Comparison of ENCODE assay signal across 17 cellular contexts in the genomic region with DNA sequence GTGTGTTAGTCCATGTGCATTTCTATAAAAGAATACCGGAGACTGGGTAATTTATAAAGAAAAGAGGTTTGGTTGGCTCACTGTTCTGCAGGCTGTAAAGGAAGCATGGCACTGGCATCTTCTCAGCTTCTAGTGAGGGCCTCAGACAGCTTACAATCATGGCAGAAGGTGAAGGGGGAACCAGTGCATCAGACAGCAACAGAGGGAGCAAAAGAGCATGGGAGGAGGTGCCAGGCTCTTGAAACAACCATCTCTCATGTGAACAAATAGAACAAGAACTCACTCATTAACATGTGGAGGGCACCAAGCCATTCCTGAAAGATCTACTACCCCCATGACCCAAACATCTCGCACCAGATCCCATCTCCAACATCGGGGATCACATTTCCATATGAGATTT.
DNase-seq lines count a peak whose midpoint lies in the region; ATAC-seq and TF ChIP-seq lines count a peak whose summit lies in the region.
"Had no signal": no experiment of that assay in that cellular context is flagged by ENCODE, and none has a peak within 500 bp of the region (broad histone marks: within the 10 kb centered on the region; RNA-seq: fewer than 3 reads in every experiment).

No MANE protein-coding gene starts in this region.

- DNase-seq in Karpas-422 (peak; percentile 48), WTC11 (ENCODE audit: low spot score) (no peak), foreskin keratinocyte (no peak), HFFc6 (no peak)
- DNase-seq in stimulated activated naive CD8-positive, alpha-beta T cell treated with anti-CD3 and anti-CD28 coated beads, Interleukin-15, amount 100 ng/mL, for 72 hours: no peak
- DNase-seq in activated naive CD4-positive, alpha-beta T cell treated with anti-CD3 and anti-CD28 coated beads, Interleukin-2, amount 50 U/mL, for 72 hours (ENCODE audit: low spot score in 2 of 2): no peak
- DNase-seq: CD8-positive, alpha-beta T cell; DMS79; NCI-H187; NCI-H226; NCI-H526; SW 1271 had no signal

- no peak overlapping the region for H3K9ac ChIP-seq in Karpas-422 (ENCODE audit: low read length)
- H3K9ac ChIP-seq: BLaER1 had no signal

- no peaks in the 10 kb centered on the region for H3K9me3 ChIP-seq in Karpas-422 (ENCODE audit: low read length)
- H3K9me3 ChIP-seq: A549, BLaER1, HAP-1 had no signal

- no peaks in the 10 kb centered on the region for H3K79me2 ChIP-seq in Karpas-422 (ENCODE audit: low read length)

- H3K27me3 Mint-ChIP-seq in WTC11 (ENCODE audit: low read depth) (no peaks in the 10 kb centered on the region), HFFc6 (ENCODE audit: insufficient read depth) (peaks cover 19% of the 10 kb centered on the region)
- H3K27me3 Mint-ChIP-seq in stimulated activated naive CD8-positive, alpha-beta T cell treated with anti-CD3 and anti-CD28 coated beads, Interleukin-15, amount 100 ng/mL, for 72 hours: peaks cover 27% of the 10 kb centered on the region

- no peak overlapping the region for H3K4me2 ChIP-seq in Karpas-422 (ENCODE audit: low read depth, low read length, poor library complexity, severe bottlenecking)
- H3K4me2 ChIP-seq: A549, BLaER1 had no signal

- H3K9me2 ChIP-seq in Karpas-422 (replicated peaks; ENCODE audit: insufficient read depth, low read length): 0 out of 2 replicates have a peak, but pooled peaks cover 2% of the 10 kb centered on the region

- CTCF ChIA-PET in WTC11 (lab: Charles Lee): no interaction called here

- H3K9me3 Mint-ChIP-seq in WTC11 (no peaks in the 10 kb centered on the region), HFFc6 (no peaks in the 10 kb centered on the region)
- no peaks in the 10 kb centered on the region for H3K9me3 Mint-ChIP-seq in stimulated activated naive CD8-positive, alpha-beta T cell treated with anti-CD3 and anti-CD28 coated beads, Interleukin-15, amount 100 ng/mL, for 72 hours
- H3K9me3 Mint-ChIP-seq in activated naive CD4-positive, alpha-beta T cell treated with anti-CD3 and anti-CD28 coated beads, Interleukin-2, amount 50 U/mL, for 72 hours: no peaks in the 10 kb centered on the region
- H3K9me3 Mint-ChIP-seq: CD8-positive, alpha-beta T cell had no signal

- POLR2A ChIA-PET in WTC11 (lab: Charles Lee): no interaction called here

- no peak overlapping the region for H3K4me3 Mint-ChIP-seq in WTC11
- H3K4me3 Mint-ChIP-seq in stimulated activated naive CD8-positive, alpha-beta T cell treated with anti-CD3 and anti-CD28 coated beads, Interleukin-15, amount 100 ng/mL, for 72 hours: no peak overlapping the region
- H3K4me3 Mint-ChIP-seq in HFFc6: no peak overlapping the region
- H3K4me3 Mint-ChIP-seq: CD8-positive, alpha-beta T cell had no signal

- H3K27me3 ChIP-seq in Karpas-422 (ENCODE audit: low read length) (no peaks in the 10 kb centered on the region), foreskin keratinocyte (no peaks in the 10 kb centered on the region)
- H3K27me3 ChIP-seq: BLaER1 had no signal

- H3K36me3 Mint-ChIP-seq in WTC11 (no peaks in the 10 kb centered on the region), HFFc6 (ENCODE audit: low read depth) (no peaks in the 10 kb centered on the region)
- H3K36me3 Mint-ChIP-seq in activated naive CD4-positive, alpha-beta T cell treated with anti-CD3 and anti-CD28 coated beads, Interleukin-2, amount 50 U/mL, for 72 hours: no peaks in the 10 kb centered on the region
- H3K36me3 Mint-ChIP-seq: CD8-positive, alpha-beta T cell had no signal

- H2AFZ ChIP-seq in Karpas-422 (ENCODE audit: low read length): no peak overlapping the region

- H3K27ac Mint-ChIP-seq in WTC11: no peak overlapping the region
- no peak overlapping the region for H3K27ac Mint-ChIP-seq in stimulated activated naive CD8-positive, alpha-beta T cell treated with anti-CD3 and anti-CD28 coated beads, Interleukin-15, amount 100 ng/mL, for 72 hours
- H3K27ac Mint-ChIP-seq in activated naive CD4-positive, alpha-beta T cell treated with anti-CD3 and anti-CD28 coated beads, Interleukin-2, amount 50 U/mL, for 72 hours: no peak overlapping the region
- H3K27ac Mint-ChIP-seq in HFFc6: no peak overlapping the region
- H3K27ac Mint-ChIP-seq: CD8-positive, alpha-beta T cell had no signal

- no peaks in the 10 kb centered on the region for H3K36me3 ChIP-seq in Karpas-422 (ENCODE audit: insufficient read depth, low read length)
- H3K36me3 ChIP-seq: BLaER1, HAP-1 had no signal

- H3K4me3 ChIP-seq in Karpas-422 (ENCODE audit: low read length): no peak overlapping the region
- H3K4me3 ChIP-seq: A549, BLaER1, HAP-1 had no signal

- no peaks in the 10 kb centered on the region for H4K20me1 ChIP-seq in Karpas-422 (ENCODE audit: insufficient read depth, low read depth, low read length)
- H4K20me1 ChIP-seq: BLaER1 had no signal

- H3K4me1 ChIP-seq in Karpas-422 (ENCODE audit: low read length) (no peaks in the 10 kb centered on the region), foreskin keratinocyte (no peaks in the 10 kb centered on the region)
- H3K4me1 ChIP-seq: A549, BLaER1, HAP-1 had no signal

- no peak overlapping the region for H3K27ac ChIP-seq in C4-2B
- no peak overlapping the region for H3K27ac ChIP-seq in Karpas-422 (ENCODE audit: low read length)
- no peak overlapping the region for H3K27ac ChIP-seq in foreskin keratinocyte
- H3K27ac ChIP-seq: A549, BLaER1 had no signal

- TF ChIP-seq CTCF in C4-2B (conservative IDR thresholded peaks at IDR 0.05): peak; percentile 11; the same call in 1 of the 2 replicates
- TF ChIP-seq CTCF in WTC11 (IDR thresholded peaks at IDR 0.05): no peak
- TF ChIP-seq CTCF in foreskin keratinocyte (conservative IDR thresholded peaks at IDR 0.05): peak; percentile 23
- TF ChIP-seq CTCF in HFFc6 (IDR thresholded peaks at IDR 0.05): no peak

- H3K4me1 Mint-ChIP-seq in WTC11 (no peaks in the 10 kb centered on the region; the same call in 1 of the 2 replicates), HFFc6 (ENCODE audit: low read depth) (no peaks in the 10 kb centered on the region)
- no peaks in the 10 kb centered on the region for H3K4me1 Mint-ChIP-seq in stimulated activated naive CD8-positive, alpha-beta T cell treated with anti-CD3 and anti-CD28 coated beads, Interleukin-15, amount 100 ng/mL, for 72 hours

- ATAC-seq in WTC11 (peak; percentile 81), foreskin keratinocyte (no peak)
- no peak for ATAC-seq in stimulated activated naive CD8-positive, alpha-beta T cell treated with anti-CD3 and anti-CD28 coated beads, Interleukin-15, amount 100 ng/mL, for 72 hours
- ATAC-seq in activated naive CD4-positive, alpha-beta T cell treated with anti-CD3 and anti-CD28 coated beads, Interleukin-2, amount 50 U/mL, for 72 hours: no peak
- ATAC-seq: A549; CD8-positive, alpha-beta T cell; Right ventricle myocardium inferior had no signal

TF ChIP-seq in WTC11, 78 proteins besides CTCF, POLR2A, EP300 and RAD21:
- TF ChIP-seq NFE2L1 (CRISPR knock-in tag; IDR thresholded peaks at IDR 0.05): no peak
- TF ChIP-seq GTF2I (CRISPR knock-in tag; conservative IDR thresholded peaks at IDR 0.05): no peak

Comparison
In these comparisons a context has a peak if more than half of its experiments do, and no peak if none do; other contexts are left out.
1. CTCF ChIP-seq: peak in C4-2B (single experiment) and foreskin keratinocyte (single experiment); none in WTC11 (single experiment) and HFFc6 (single experiment).